2 cellular contexts compared by ENCODE assay signal in genomic region chr1:24297852-24298232, GRCh38.
TF ChIP-seq lines count a peak whose summit lies in the region.

No MANE protein-coding gene starts in this region.

TF ChIP-seq in A549, 52 proteins besides CTCF, POLR2A, EP300 and RAD21:
- TF ChIP-seq KDM5A (IDR thresholded peaks at IDR 0.05) (no peak), FOXS1 (CRISPR knock-in tag; IDR thresholded peaks at IDR 0.05) (no peak), SREBF2 (IDR thresholded peaks at IDR 0.05) (no peak), ZSCAN20 (CRISPR knock-in tag; IDR thresholded peaks at IDR 0.05) (no peak), BCL3 (IDR thresholded peaks at IDR 0.05) (no peak), HES2 (IDR thresholded peaks at IDR 0.05) (no peak), CBX2 (IDR thresholded peaks at IDR 0.05; ENCODE audit: borderline replicate concordance, low read depth) (no peak), USF2 (IDR thresholded peaks at IDR 0.05) (no peak), E2F6 (IDR thresholded peaks at IDR 0.05; ENCODE audit: borderline replicate concordance, low read depth) (no peak), CHD4 (IDR thresholded peaks at IDR 0.05; ENCODE audit: borderline replicate concordance) (no peak), MYC (IDR thresholded peaks at IDR 0.05; ENCODE audit: borderline replicate concordance, low read length) (no peak), POLR2AphosphoS2 (conservative IDR thresholded peaks at IDR 0.05; ENCODE audit: low read length) (no peak), JUN (IDR thresholded peaks at IDR 0.05) (no peak)

TF ChIP-seq in H1, 55 proteins besides CTCF, POLR2A, EP300 and RAD21:
- TF ChIP-seq SUZ12 (IDR thresholded peaks at IDR 0.05; ENCODE audit: low read length) (no peak), CBX5 (IDR thresholded peaks at IDR 0.05; ENCODE audit: low read depth, low read length) (no peak), CEBPB (IDR thresholded peaks at IDR 0.05; ENCODE audit: low read depth, low read length) (no peak), TBP (IDR thresholded peaks at IDR 0.05; ENCODE audit: low read depth, low read length) (no peak), YY1 (IDR thresholded peaks at IDR 0.05; ENCODE audit: low read depth, low read length) (no peak), KDM1A (IDR thresholded peaks at IDR 0.05; ENCODE audit: borderline replicate concordance, low read length) (no peak), POU5F1 (IDR thresholded peaks at IDR 0.05; ENCODE audit: low read depth, low read length) (no peak), CHD2 (IDR thresholded peaks at IDR 0.05; ENCODE audit: low read length) (no peak), RBBP5 (IDR thresholded peaks at IDR 0.05; ENCODE audit: borderline replicate concordance, low read depth, low read length) (no peak), RFX5 (IDR thresholded peaks at IDR 0.05; ENCODE audit: borderline replicate concordance, low read depth, low read length) (no peak), PHF8 (conservative IDR thresholded peaks at IDR 0.05; ENCODE audit: low read depth, low read length) (no peak), CTBP2 (IDR thresholded peaks at IDR 0.05; ENCODE audit: borderline replicate concordance, insufficient read depth, insufficient read length, low read length) (no peak), KDM4A (IDR thresholded peaks at IDR 0.05; ENCODE audit: low read depth, low read length, severe bottlenecking) (no peak), SP1 (IDR thresholded peaks at IDR 0.05; ENCODE audit: low read depth, low read length) (no peak), KDM5A (IDR thresholded peaks at IDR 0.05; ENCODE audit: low read length) (no peak), HDAC2 (IDR thresholded peaks at IDR 0.05; ENCODE audit: borderline replicate concordance in 1 of 2, low read depth in 2 of 2, low read length in 2 of 2) (no peak)
